ENCODE assay signal across 38 cellular contexts in the genomic region with DNA sequence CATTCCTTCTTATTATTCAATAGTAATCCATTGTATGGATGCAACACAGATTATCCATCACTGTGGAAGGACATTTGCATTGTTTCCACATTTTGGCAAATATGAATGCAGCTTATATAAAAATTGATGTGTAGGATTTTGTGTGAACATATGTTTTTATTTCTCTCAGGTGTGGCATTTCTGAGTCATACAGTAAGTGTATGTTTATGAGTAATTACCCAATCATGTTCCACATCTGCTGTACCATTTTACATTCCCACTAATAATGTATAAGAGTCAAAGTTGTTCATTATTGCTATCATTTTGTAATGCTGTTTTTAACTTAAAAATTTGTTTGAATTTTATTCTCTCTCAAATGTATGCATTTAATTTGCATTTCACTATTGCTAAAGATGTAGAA. TPM values are rescaled to one million over a fixed set of nuclear protein-coding genes. Genes with fewer than 3 reads are reported as not detected.
"Had no signal": no experiment of that assay in that cellular context is flagged by ENCODE, and none has a peak within 500 bp of the region (broad histone marks: within the 10 kb centered on the region; RNA-seq: fewer than 3 reads in every experiment).

No MANE protein-coding gene starts in this region.

- H3K36me3 ChIP-seq: adrenal gland, esophagus muscularis mucosa had no signal

- H3K36me3 Mint-ChIP-seq: activated CD4-positive, alpha-beta memory T cell treated with anti-CD3 and anti-CD28 coated beads for 36 hours; activated CD8-positive, alpha-beta memory T cell treated with anti-CD3 and anti-CD28 coated beads, Interleukin-2, amount 10 ng/mL, durations not matched to agents 7 days and 5 days; activated naive CD4-positive, alpha-beta T cell treated with anti-CD3 and anti-CD28 coated beads, Interleukin-2, amount 50 U/mL, for 24 hours; activated naive CD8-positive, alpha-beta T cell treated with anti-CD3 and anti-CD28 coated beads for 36 hours had no signal

- H3K9me3 ChIP-seq: adrenal gland, body of pancreas, esophagus muscularis mucosa had no signal

- H3K27ac Mint-ChIP-seq: activated CD4-positive, alpha-beta memory T cell treated with anti-CD3 and anti-CD28 coated beads for 36 hours; activated CD4-positive, alpha-beta T cell treated with anti-CD3 and anti-CD28 coated beads for 36 hours; activated CD4-positive, alpha-beta T cell treated with anti-CD3 and anti-CD28 coated beads, Interleukin-2, amount 10 ng/mL, durations not matched to agents 24 days and 14 days; activated CD8-positive, alpha-beta memory T cell treated with anti-CD3 and anti-CD28 coated beads, Interleukin-2, amount 10 ng/mL, durations not matched to agents 7 days and 5 days; activated CD8-positive, alpha-beta T cell treated with anti-CD3 and anti-CD28 coated beads, Interleukin-2, amount 10 ng/mL, durations not matched to agents 7 days and 5 days; activated naive CD4-positive, alpha-beta T cell treated with anti-CD3 and anti-CD28 coated beads for 36 hours; activated naive CD4-positive, alpha-beta T cell treated with anti-CD3 and anti-CD28 coated beads, Interleukin-2, amount 50 U/mL, for 24 hours; activated naive CD8-positive, alpha-beta T cell treated with anti-CD3 and anti-CD28 coated beads for 36 hours; activated naive CD8-positive, alpha-beta T cell treated with anti-CD3 and anti-CD28 coated beads, Interleukin-2, amount 50 U/mL, for 24 hours; activated T-helper 1 cell treated with anti-CD3 and anti-CD28 coated beads, Interleukin-12 subunit alpha, Interleukin-12 subunit beta, Interleukin-2, Interleukin-4 antibody, amounts not matched to agents 30 ng/mL and 10 ng/mL and 1 ng/mL, durations not matched to agents 14 hours and 24 hours and 36 hours; activated T-helper 2 cell treated with anti-CD3 and anti-CD28 coated beads, Interferon-gamma antibody, Interleukin-2, Interleukin-4, amounts not matched to agents 10 μg/mL and 5 μg/mL and 100 μg/mL, durations not matched to agents 14 hours and 24 hours and 36 hours; dendritic cell treated with granulocyte-macrophage colony-stimulating factor and Interleukin-4, amounts not matched to agents 40 ng/mL and 50 ng/mL, for 4 days; endodermal cell; T-helper 17 cell; T-helper 2 cell treated with Interferon-gamma antibody and Interleukin-4, amounts not matched to agents 5 μg/mL and 100 μg/mL, for 36 hours had no signal

- H3K9me3 Mint-ChIP-seq: activated CD4-positive, alpha-beta memory T cell treated with anti-CD3 and anti-CD28 coated beads for 36 hours; activated CD4-positive, alpha-beta T cell treated with anti-CD3 and anti-CD28 coated beads, Interleukin-2, amount 10 ng/mL, durations not matched to agents 24 days and 14 days; activated naive CD4-positive, alpha-beta T cell treated with anti-CD3 and anti-CD28 coated beads for 36 hours; activated naive CD4-positive, alpha-beta T cell treated with anti-CD3 and anti-CD28 coated beads, Interleukin-2, amount 50 U/mL, for 24 hours; activated naive CD8-positive, alpha-beta T cell treated with anti-CD3 and anti-CD28 coated beads for 36 hours; activated naive CD8-positive, alpha-beta T cell treated with anti-CD3 and anti-CD28 coated beads, Interleukin-2, amount 50 U/mL, for 24 hours; activated T-helper 1 cell treated with anti-CD3 and anti-CD28 coated beads, Interleukin-12 subunit alpha, Interleukin-12 subunit beta, Interleukin-2, Interleukin-4 antibody, amounts not matched to agents 30 ng/mL and 10 ng/mL and 1 ng/mL, durations not matched to agents 14 hours and 24 hours and 36 hours; activated T-helper 2 cell treated with anti-CD3 and anti-CD28 coated beads, Interferon-gamma antibody, Interleukin-2, Interleukin-4, amounts not matched to agents 10 μg/mL and 5 μg/mL and 100 μg/mL, durations not matched to agents 14 hours and 24 hours and 36 hours; central memory CD8-positive, alpha-beta T cell; dendritic cell treated with granulocyte-macrophage colony-stimulating factor and Interleukin-4, amounts not matched to agents 40 ng/mL and 50 ng/mL, for 4 days; T-helper 2 cell treated with Interferon-gamma antibody and Interleukin-4, amounts not matched to agents 5 μg/mL and 100 μg/mL, for 36 hours had no signal

- H3K4me3 Mint-ChIP-seq: activated CD4-positive, alpha-beta memory T cell treated with anti-CD3 and anti-CD28 coated beads for 36 hours; activated CD4-positive, alpha-beta T cell treated with anti-CD3 and anti-CD28 coated beads for 36 hours; activated CD4-positive, alpha-beta T cell treated with anti-CD3 and anti-CD28 coated beads, Interleukin-2, amount 10 ng/mL, durations not matched to agents 24 days and 14 days; activated CD8-positive, alpha-beta memory T cell treated with anti-CD3 and anti-CD28 coated beads, Interleukin-2, amount 10 ng/mL, durations not matched to agents 7 days and 5 days; activated CD8-positive, alpha-beta T cell treated with anti-CD3 and anti-CD28 coated beads, Interleukin-2, amount 10 ng/mL, durations not matched to agents 7 days and 5 days; activated naive CD4-positive, alpha-beta T cell treated with anti-CD3 and anti-CD28 coated beads for 36 hours; activated naive CD4-positive, alpha-beta T cell treated with anti-CD3 and anti-CD28 coated beads, Interleukin-2, amount 50 U/mL, for 24 hours; activated naive CD8-positive, alpha-beta T cell treated with anti-CD3 and anti-CD28 coated beads for 36 hours; activated naive CD8-positive, alpha-beta T cell treated with anti-CD3 and anti-CD28 coated beads, Interleukin-2, amount 50 U/mL, for 24 hours; activated T-helper 1 cell treated with anti-CD3 and anti-CD28 coated beads, Interleukin-12 subunit alpha, Interleukin-12 subunit beta, Interleukin-2, Interleukin-4 antibody, amounts not matched to agents 30 ng/mL and 10 ng/mL and 1 ng/mL, durations not matched to agents 14 hours and 24 hours and 36 hours; central memory CD8-positive, alpha-beta T cell; dendritic cell treated with granulocyte-macrophage colony-stimulating factor and Interleukin-4, amounts not matched to agents 40 ng/mL and 50 ng/mL, for 4 days; endodermal cell; T-helper 17 cell; T-helper 2 cell treated with Interferon-gamma antibody and Interleukin-4, amounts not matched to agents 5 μg/mL and 100 μg/mL, for 36 hours had no signal

- FAIRE-seq: frontal cortex had no signal

- H3K4me3 ChIP-seq: adrenal gland, body of pancreas, coronary artery, dorsolateral prefrontal cortex, esophagus muscularis mucosa had no signal

- DNase-seq: activated CD4-positive, alpha-beta memory T cell treated with anti-CD3 and anti-CD28 coated beads for 36 hours; activated CD4-positive, alpha-beta T cell treated with anti-CD3 and anti-CD28 coated beads for 36 hours; activated CD4-positive, alpha-beta T cell treated with anti-CD3 and anti-CD28 coated beads, Interleukin-2, amount 10 ng/mL, durations not matched to agents 24 days and 14 days; activated CD4-positive, CD25-positive, alpha-beta regulatory T cell; activated CD4-positive, CD25-positive, alpha-beta regulatory T cell treated with anti-CD3 and anti-CD28 coated beads, Interleukin-2, amount 50 U/mL, for 72 hours; activated CD8-positive, alpha-beta memory T cell treated with anti-CD3 and anti-CD28 coated beads, Interleukin-2, amount 10 ng/mL, durations not matched to agents 7 days and 5 days; activated CD8-positive, alpha-beta memory T cell treated with anti-CD3 and anti-CD28 coated beads, Interleukin-2, amount 50 U/mL, for 4 hours; activated CD8-positive, alpha-beta T cell treated with anti-CD3 and anti-CD28 coated beads, Interleukin-2, amount 10 ng/mL, durations not matched to agents 7 days and 5 days; activated effector memory CD4-positive, alpha-beta T cell treated with anti-CD3 and anti-CD28 coated beads, Interleukin-2, amount 50 U/mL, for 16 hours; activated naive CD4-positive, alpha-beta T cell treated with anti-CD3 and anti-CD28 coated beads for 36 hours; activated naive CD8-positive, alpha-beta T cell treated with anti-CD3 and anti-CD28 coated beads for 36 hours; activated naive CD8-positive, alpha-beta T cell treated with anti-CD3 and anti-CD28 coated beads, Interleukin-2, amount 50 U/mL, for 24 hours; activated T-cell treated with anti-CD3 and anti-CD28 coated beads, Interleukin-2, amount 50 U/mL, for 1 hour; activated T-cell treated with anti-CD3 and anti-CD28 coated beads, Interleukin-2, amount 50 U/mL, for 48 hours; adrenal gland; amygdala; aorta; body of pancreas; dorsolateral prefrontal cortex; effector memory CD4-positive, alpha-beta T cell; endodermal cell; erythroblast; head of caudate nucleus; T-helper 1 cell; T-helper 17 cell had no signal

- ATAC-seq: activated CD4-positive, alpha-beta T cell treated with anti-CD3 and anti-CD28 coated beads for 36 hours; activated CD8-positive, alpha-beta memory T cell treated with anti-CD3 and anti-CD28 coated beads, Interleukin-2, amount 10 ng/mL, durations not matched to agents 7 days and 5 days; activated CD8-positive, alpha-beta T cell treated with anti-CD3 and anti-CD28 coated beads, Interleukin-2, amount 10 ng/mL, durations not matched to agents 7 days and 5 days; activated naive CD8-positive, alpha-beta T cell treated with anti-CD3 and anti-CD28 coated beads, Interleukin-2, amount 50 U/mL, for 24 hours; body of pancreas; T-helper 17 cell had no signal

- H3K4me1 Mint-ChIP-seq: activated CD4-positive, alpha-beta T cell treated with anti-CD3 and anti-CD28 coated beads for 36 hours; activated CD4-positive, alpha-beta T cell treated with anti-CD3 and anti-CD28 coated beads, Interleukin-2, amount 10 ng/mL, durations not matched to agents 24 days and 14 days; activated CD8-positive, alpha-beta memory T cell treated with anti-CD3 and anti-CD28 coated beads, Interleukin-2, amount 10 ng/mL, durations not matched to agents 7 days and 5 days; activated naive CD4-positive, alpha-beta T cell treated with anti-CD3 and anti-CD28 coated beads, Interleukin-2, amount 50 U/mL, for 24 hours; activated naive CD8-positive, alpha-beta T cell treated with anti-CD3 and anti-CD28 coated beads for 36 hours; activated naive CD8-positive, alpha-beta T cell treated with anti-CD3 and anti-CD28 coated beads, Interleukin-2, amount 50 U/mL, for 24 hours; central memory CD8-positive, alpha-beta T cell; endodermal cell; T-helper 17 cell had no signal

- H3K27me3 ChIP-seq: adrenal gland, body of pancreas, esophagus muscularis mucosa had no signal

- H3K27ac ChIP-seq: adrenal gland, body of pancreas, coronary artery, dorsolateral prefrontal cortex, esophagus muscularis mucosa had no signal

- H3K4me1 ChIP-seq: adrenal gland, body of pancreas, esophagus muscularis mucosa had no signal

- H3K27me3 Mint-ChIP-seq: activated CD4-positive, alpha-beta T cell treated with anti-CD3 and anti-CD28 coated beads for 36 hours; activated CD4-positive, alpha-beta T cell treated with anti-CD3 and anti-CD28 coated beads, Interleukin-2, amount 10 ng/mL, durations not matched to agents 24 days and 14 days; activated CD8-positive, alpha-beta memory T cell treated with anti-CD3 and anti-CD28 coated beads, Interleukin-2, amount 10 ng/mL, durations not matched to agents 7 days and 5 days; activated naive CD8-positive, alpha-beta T cell treated with anti-CD3 and anti-CD28 coated beads for 36 hours; activated naive CD8-positive, alpha-beta T cell treated with anti-CD3 and anti-CD28 coated beads, Interleukin-2, amount 50 U/mL, for 24 hours; central memory CD8-positive, alpha-beta T cell; dendritic cell treated with granulocyte-macrophage colony-stimulating factor and Interleukin-4, amounts not matched to agents 40 ng/mL and 50 ng/mL, for 4 days; T-helper 17 cell had no signal

RNA-seq across cellular contexts. Expression of gene MAGEA4, which starts 25.5 kb away (rescaled TPM):
- total RNA-seq: activated CD4-positive, alpha-beta memory T cell treated with anti-CD3 and anti-CD28 coated beads for 36 hours; activated CD4-positive, alpha-beta T cell treated with anti-CD3 and anti-CD28 coated beads for 36 hours; activated CD4-positive, alpha-beta T cell treated with anti-CD3 and anti-CD28 coated beads, Interleukin-2, amount 10 ng/mL, durations not matched to agents 24 days and 14 days; activated CD8-positive, alpha-beta memory T cell treated with anti-CD3 and anti-CD28 coated beads for 36 hours; activated CD8-positive, alpha-beta memory T cell treated with anti-CD3 and anti-CD28 coated beads, Interleukin-2, amount 10 ng/mL, durations not matched to agents 7 days and 5 days; activated CD8-positive, alpha-beta T cell treated with anti-CD3 and anti-CD28 coated beads, Interleukin-2, amount 10 ng/mL, durations not matched to agents 7 days and 5 days; activated naive CD4-positive, alpha-beta T cell treated with anti-CD3 and anti-CD28 coated beads for 36 hours; activated naive CD8-positive, alpha-beta T cell treated with anti-CD3 and anti-CD28 coated beads for 36 hours; activated T-helper 1 cell treated with anti-CD3 and anti-CD28 coated beads, Interleukin-12 subunit alpha, Interleukin-12 subunit beta, Interleukin-2, Interleukin-4 antibody, amounts not matched to agents 30 ng/mL and 10 ng/mL and 1 ng/mL, durations not matched to agents 14 hours and 24 hours and 36 hours; activated T-helper 2 cell treated with anti-CD3 and anti-CD28 coated beads, Interferon-gamma antibody, Interleukin-2, Interleukin-4, amounts not matched to agents 10 μg/mL and 5 μg/mL and 100 μg/mL, durations not matched to agents 14 hours and 24 hours and 36 hours; adrenal gland; aorta; body of pancreas; cardiac septum; cerebellum; dorsolateral prefrontal cortex; endodermal cell; esophagus muscularis mucosa; fibroblast of villous mesenchyme; frontal cortex; T-helper 17 cell had no signal
- polyA plus RNA-seq: adrenal gland, aorta had no signal

RNA-seq across cellular contexts. Expression of gene GABRE, which starts 36.3 kb away (rescaled TPM):
- total RNA-seq: activated CD4-positive, alpha-beta memory T cell treated with anti-CD3 and anti-CD28 coated beads for 36 hours; activated CD4-positive, alpha-beta T cell treated with anti-CD3 and anti-CD28 coated beads for 36 hours; activated CD4-positive, alpha-beta T cell treated with anti-CD3 and anti-CD28 coated beads, Interleukin-2, amount 10 ng/mL, durations not matched to agents 24 days and 14 days; activated CD8-positive, alpha-beta memory T cell treated with anti-CD3 and anti-CD28 coated beads for 36 hours; activated CD8-positive, alpha-beta memory T cell treated with anti-CD3 and anti-CD28 coated beads, Interleukin-2, amount 10 ng/mL, durations not matched to agents 7 days and 5 days; activated CD8-positive, alpha-beta T cell treated with anti-CD3 and anti-CD28 coated beads, Interleukin-2, amount 10 ng/mL, durations not matched to agents 7 days and 5 days; activated naive CD4-positive, alpha-beta T cell treated with anti-CD3 and anti-CD28 coated beads for 36 hours; activated naive CD8-positive, alpha-beta T cell treated with anti-CD3 and anti-CD28 coated beads for 36 hours; activated T-helper 1 cell treated with anti-CD3 and anti-CD28 coated beads, Interleukin-12 subunit alpha, Interleukin-12 subunit beta, Interleukin-2, Interleukin-4 antibody, amounts not matched to agents 30 ng/mL and 10 ng/mL and 1 ng/mL, durations not matched to agents 14 hours and 24 hours and 36 hours; activated T-helper 2 cell treated with anti-CD3 and anti-CD28 coated beads, Interferon-gamma antibody, Interleukin-2, Interleukin-4, amounts not matched to agents 10 μg/mL and 5 μg/mL and 100 μg/mL, durations not matched to agents 14 hours and 24 hours and 36 hours had no signal
